21 cellular contexts compared by ENCODE assay signal in genomic region chr15:41968738-41969137, GRCh38. TPM values are rescaled to one million over a fixed set of nuclear protein-coding genes. Genes with fewer than 3 reads are reported as not detected.
A peak's percentile ranks its signal among the peaks of the same experiment; 100 is the strongest.
DNase-seq lines count a peak whose midpoint lies in the region; TF ChIP-seq lines count a peak whose summit lies in the region.
"Had no signal": no experiment of that assay in that cellular context is flagged by ENCODE, and none has a peak within 500 bp of the region (broad histone marks: within the 10 kb centered on the region; RNA-seq: fewer than 3 reads in every experiment).

No MANE protein-coding gene starts in this region.

- CTCF ChIA-PET in mammary epithelial cell (lab: Charles Lee; ENCODE audit: low non-redundant PET), result no interaction called here

- H3K36me3 ChIP-seq in Karpas-422 (ENCODE audit: insufficient read depth, low read length) (no peaks in the 10 kb centered on the region), mammary epithelial cell (ENCODE audit: insufficient read depth, low read length) (peaks cover 2% of the 10 kb centered on the region)
- H3K36me3 ChIP-seq: ovary had no signal

- H3K4me1 Mint-ChIP-seq in CD14-positive monocyte (peaks cover 67% of the 10 kb centered on the region), osteocyte (ENCODE audit: unreplicated experiment) (peaks cover 60% of the 10 kb centered on the region)

- peak overlapping the region; percentile 51; the same call in 1 of the 2 replicates for H3K9ac ChIP-seq in Karpas-422 (ENCODE audit: low read length)
- H3K9ac ChIP-seq in mammary epithelial cell (ENCODE audit: insufficient read depth, low read length), result no peak overlapping the region

- in situ Hi-C loops in mammary epithelial cell (cut with MboI; ENCODE audit: low sequenced_read_pairs in 2 of 2), result no loop called here

- H3K9me2 ChIP-seq in Karpas-422 (replicated peaks; ENCODE audit: insufficient read depth, low read length), result no peaks in the 10 kb centered on the region

- H3K36me3 Mint-ChIP-seq in CD14-positive monocyte, result peaks cover 3 to 14% of the 10 kb centered on the region in 2 donors
- no peaks in the 10 kb centered on the region for H3K36me3 Mint-ChIP-seq in osteocyte (ENCODE audit: unreplicated experiment)

- H3K27ac ChIP-seq in Karpas-422 (ENCODE audit: low read length) (peak overlapping the region; percentile 95), mammary epithelial cell (ENCODE audit: insufficient read depth, low read depth, low read length) (no peak overlapping the region)
- H3K27ac ChIP-seq: ovary, PC-9 had no signal

- no TSS peak for BruUV-seq in mammary epithelial cell (replicated peaks; lab: Mats Ljungman, UMichigan)

- H3K4me3 Mint-ChIP-seq in CD14-positive monocyte (peak overlapping the region; percentile 47 to 69), osteocyte (ENCODE audit: unreplicated experiment) (no peak overlapping the region)

- H2AFZ ChIP-seq in Karpas-422 (ENCODE audit: low read length), result no peak overlapping the region
- H2AFZ ChIP-seq in mammary epithelial cell (ENCODE audit: low read depth, low read length), result no peak overlapping the region
- H2AFZ ChIP-seq: PC-9 had no signal

- H3K27me3 ChIP-seq in Karpas-422 (ENCODE audit: low read length) (no peaks in the 10 kb centered on the region), mammary epithelial cell (ENCODE audit: insufficient read depth, low read length) (no peaks in the 10 kb centered on the region)
- H3K27me3 ChIP-seq: ovary had no signal

- H3K9me3 ChIP-seq in Karpas-422 (ENCODE audit: low read length) (no peaks in the 10 kb centered on the region), mammary epithelial cell (replicated peaks; ENCODE audit: insufficient read depth, low read length) (no peaks in the 10 kb centered on the region)
- H3K9me3 ChIP-seq: ovary had no signal

- peak overlapping the region; percentile 94 to 99 (median 97) for H3K27ac Mint-ChIP-seq in CD14-positive monocyte
- peak overlapping the region; percentile 87 for H3K27ac Mint-ChIP-seq in osteocyte (ENCODE audit: unreplicated experiment)

- dilution Hi-C loops in mammary epithelial cell (cut with HindIII; ENCODE audit: low sequenced_read_pairs), result no loop called here

- WGBS in mammary epithelial cell (ENCODE audit: low coverage, missing lambda C conversion rate), result 81% methylated on average over 3 of the region's 3 CpGs

- H3K9me3 Mint-ChIP-seq in CD14-positive monocyte (no peaks in the 10 kb centered on the region), osteocyte (ENCODE audit: unreplicated experiment) (no peaks in the 10 kb centered on the region)

- H3K4me1 ChIP-seq in Karpas-422 (ENCODE audit: low read length) (peaks cover 57% of the 10 kb centered on the region), mammary epithelial cell (ENCODE audit: insufficient read depth, low read length) (peaks cover 52% of the 10 kb centered on the region)

- DNase-seq in CD14-positive monocyte (ENCODE audit: low spot score), result no peak
- peak; percentile 60 for DNase-seq in Karpas-422
- no peak for DNase-seq in mammary epithelial cell
- DNase-seq in osteocyte (ENCODE audit: extremely low spot score, unreplicated experiment), result no peak
- DNase-seq in stimulated activated CD4-positive, alpha-beta T cell treated with anti-CD3 and anti-CD28 coated beads, Interleukin-4, amount 100 ng/mL, for 24 hours, result no peak
- no peak for DNase-seq in stimulated activated CD4-positive, alpha-beta T cell treated with anti-CD3 and anti-CD28 coated beads, Interleukin-15, amount 100 ng/mL, for 24 hours
- no peak for DNase-seq in posterior vena cava (ENCODE audit: low spot score)
- no peak for DNase-seq in COR-L47 (lab: John Stamatoyannopoulos, UW)
- DNase-seq: activated CD4-positive, alpha-beta T cell treated with anti-CD3 and anti-CD28 coated beads for 48 hours; activated effector memory CD4-positive, alpha-beta T cell treated with anti-CD3 and anti-CD28 coated beads, Interleukin-2, amount 50 U/mL, for 16 hours; AML-193; caudate nucleus; GDM1; hippocampal formation; MM.1S; NCI-H2171 treated with DMSO at 0.1 percent for 48 hours; ovary; PC-9 had no signal

- H3K27me3 Mint-ChIP-seq in CD14-positive monocyte (ENCODE audit: low read depth in 3 of 3) (peaks cover 0 to 1% (median 0%) of the 10 kb centered on the region in 3 donors), osteocyte (ENCODE audit: unreplicated experiment) (no peaks in the 10 kb centered on the region)

- peaks cover 3% of the 10 kb centered on the region; the same call in 1 of the 2 replicates for H4K20me1 ChIP-seq in Karpas-422 (ENCODE audit: insufficient read depth, low read depth, low read length)
- no peaks in the 10 kb centered on the region for H4K20me1 ChIP-seq in mammary epithelial cell (ENCODE audit: insufficient read depth, low read length)

- intact Hi-C loops in CD14-positive monocyte (cut with micrococcal nuclease), result loop anchor here in 1 of 2 donors (2.0 kb wide), 1 partner anchor 32 kb away; no protein-coding TSS in a partner anchor
- intact Hi-C loops in mammary epithelial cell (cut with micrococcal nuclease), result no loop called here
- intact Hi-C loops in posterior vena cava (cut with DNase I), result no loop called here

- no peak for TF ChIP-seq CTCF in CD14-positive monocyte (IDR thresholded peaks at IDR 0.05)
- TF ChIP-seq CTCF in mammary epithelial cell (conservative IDR thresholded peaks at IDR 0.05 in 1 of 2, IDR thresholded peaks at IDR 0.05 in 1 of 2; ENCODE audit: extremely low read depth in 1 of 2, insufficient read depth in 1 of 2, low read depth in 1 of 2, low read length in 2 of 2), result no peak
- TF ChIP-seq CTCF in osteocyte (IDR thresholded peaks at IDR 0.05), result no peak

- peaks cover 74% of the 10 kb centered on the region for H3K79me2 ChIP-seq in Karpas-422 (ENCODE audit: low read length)
- H3K79me2 ChIP-seq in mammary epithelial cell (ENCODE audit: insufficient read depth, low read length), result peaks cover 86% of the 10 kb centered on the region

- H3K4me3 ChIP-seq in Karpas-422 (ENCODE audit: low read length), result peak overlapping the region; percentile 37; the same call in 1 of the 2 replicates
- H3K4me3 ChIP-seq in mammary epithelial cell (replicated peaks in 1 of 3; ENCODE audit: insufficient read depth in 1 of 3, low read depth in 2 of 3, low read length in 3 of 3), result peak overlapping the region in 1 of 3 experiments; percentile 22
- H3K4me3 ChIP-seq: ovary, PC-9 had no signal

- peak overlapping the region; percentile 90 for H3K4me2 ChIP-seq in Karpas-422 (ENCODE audit: low read depth, low read length, poor library complexity, severe bottlenecking)
- H3K4me2 ChIP-seq in mammary epithelial cell (ENCODE audit: insufficient read depth, low read depth, low read length), result peak overlapping the region; percentile 68
- H3K4me2 ChIP-seq: PC-9 had no signal

RNA-seq across cellular contexts. Expression of gene EHD4, which starts 3.6 kb away (rescaled TPM):
- polyA plus RNA-seq in CD14-positive monocyte (10 to 100 TPM; 14.2 to 16.0 TPM), mammary epithelial cell (55.8 TPM)
- total RNA-seq in Karpas-422 (2014; rRNA removed; shearing (Covaris generic); ENCODE audit: low replicate concordance), result 19.9 and 20.4 TPM in 2 replicates
- total RNA-seq in mammary epithelial cell (10 to 100 TPM; 53.6 to 65.0 TPM), osteocyte (20.9 and 21.7 TPM in 2 replicates), posterior vena cava (10 to 100 TPM; 21.3 to 22.5 TPM)
- polyA minus RNA-seq in mammary epithelial cell, result 66.8 TPM

RNA-seq across cellular contexts. Expression of gene PLA2G4E, which starts 52.1 kb away (rescaled TPM):
- polyA plus RNA-seq in CD14-positive monocyte, result not detected
- total RNA-seq in Karpas-422 (2014; rRNA removed; shearing (Covaris generic); ENCODE audit: low replicate concordance), result not detected in 2 replicates
- total RNA-seq in mammary epithelial cell, result under 1 TPM in 1 of 2 donors, not detected in 1; 0.45 TPM
- 0.07 TPM for polyA plus RNA-seq in mammary epithelial cell
- polyA minus RNA-seq in mammary epithelial cell, result not detected
- total RNA-seq in osteocyte, result not detected in 2 replicates
- not detected for total RNA-seq in posterior vena cava
- total RNA-seq: HT-29; liver; PC-9; T-helper 1 cell treated with Interleukin-12 subunit alpha and Interleukin-12 subunit beta and Interleukin-4 antibody, amounts not matched to agents 30 ng/mL and 1 ng/mL, for 36 hours had no signal
- polyA plus RNA-seq: liver had no signal
